ENCODE assay signal across 33 cellular contexts in genomic region chr5:7474821-7475403, GRCh38.
"Had no signal": no experiment of that assay in that cellular context is flagged by ENCODE, and none has a peak within 500 bp of the region (broad histone marks: within the 10 kb centered on the region; RNA-seq: fewer than 3 reads in every experiment).

No MANE protein-coding gene starts in this region.

- H3K27ac ChIP-seq: body of pancreas, epithelial cell of prostate, esophagus squamous epithelium, parathyroid adenoma, psoas muscle, sigmoid colon, stomach, suprapubic skin, tibial nerve had no signal

- H3K4me3 Mint-ChIP-seq: activated B cell treated with CpG ODN at 0.5 μM for 24 hours; activated CD8-positive, alpha-beta memory T cell treated with anti-CD3 and anti-CD28 coated beads, Interleukin-2, amount 10 ng/mL, durations not matched to agents 7 days and 5 days; activated CD8-positive, alpha-beta T cell treated with anti-CD3 and anti-CD28 coated beads, Interleukin-2, amount 10 ng/mL, durations not matched to agents 7 days and 5 days; activated naive CD8-positive, alpha-beta T cell; activated T-cell treated with anti-CD3 and anti-CD28 coated beads, Interleukin-2, amount 50 U/mL, for 72 hours; naive thymus-derived CD4-positive, alpha-beta T cell; neural crest cell; stimulated activated memory B cell treated with anti-CD40 and anti-IgM and Interleukin-4, amounts not matched to agents 10 μg/mL and 1 μg/mL and 100 μg/mL, for 72 hours; T-helper 1 cell treated with Interleukin-12 subunit alpha and Interleukin-12 subunit beta and Interleukin-4 antibody, amounts not matched to agents 30 μg/mL and 1 μg/mL, for 36 hours had no signal

- H3K4me1 Mint-ChIP-seq: activated B cell treated with CpG ODN at 0.5 μM for 24 hours; activated CD8-positive, alpha-beta memory T cell treated with anti-CD3 and anti-CD28 coated beads, Interleukin-2, amount 10 ng/mL, durations not matched to agents 7 days and 5 days; naive thymus-derived CD4-positive, alpha-beta T cell; neural crest cell; stimulated activated memory B cell treated with anti-CD40 and anti-IgM and Interleukin-4, amounts not matched to agents 10 μg/mL and 1 μg/mL and 100 μg/mL, for 72 hours had no signal

- H3K27me3 ChIP-seq: body of pancreas, esophagus squamous epithelium, sigmoid colon, stomach, suprapubic skin, tibial nerve had no signal

- H3K9me3 ChIP-seq: body of pancreas, esophagus squamous epithelium, suprapubic skin had no signal

- H3K4me3 ChIP-seq: body of pancreas, esophagus squamous epithelium, psoas muscle, sigmoid colon, stomach, suprapubic skin, tibial nerve had no signal

- H3K36me3 ChIP-seq: esophagus squamous epithelium, sigmoid colon, stomach, suprapubic skin, tibial nerve had no signal

- H3K4me1 ChIP-seq: body of pancreas, esophagus squamous epithelium, parathyroid adenoma, sigmoid colon, suprapubic skin, tibial nerve had no signal

- H3K36me3 Mint-ChIP-seq: activated CD8-positive, alpha-beta memory T cell treated with anti-CD3 and anti-CD28 coated beads, Interleukin-2, amount 10 ng/mL, durations not matched to agents 7 days and 5 days; activated naive CD8-positive, alpha-beta T cell; naive thymus-derived CD4-positive, alpha-beta T cell had no signal

- H3K9ac ChIP-seq: parathyroid adenoma had no signal

- H3K27ac Mint-ChIP-seq: activated B cell treated with CpG ODN at 0.5 μM for 24 hours; activated CD8-positive, alpha-beta memory T cell treated with anti-CD3 and anti-CD28 coated beads, Interleukin-2, amount 10 ng/mL, durations not matched to agents 7 days and 5 days; activated CD8-positive, alpha-beta T cell treated with anti-CD3 and anti-CD28 coated beads, Interleukin-2, amount 10 ng/mL, durations not matched to agents 7 days and 5 days; activated naive CD8-positive, alpha-beta T cell; activated T-cell treated with anti-CD3 and anti-CD28 coated beads, Interleukin-2, amount 50 U/mL, for 72 hours; naive thymus-derived CD4-positive, alpha-beta T cell; stimulated activated memory B cell treated with anti-CD40 and anti-IgM and Interleukin-4, amounts not matched to agents 10 μg/mL and 1 μg/mL and 100 μg/mL, for 72 hours; T-helper 1 cell treated with Interleukin-12 subunit alpha and Interleukin-12 subunit beta and Interleukin-4 antibody, amounts not matched to agents 30 μg/mL and 1 μg/mL, for 36 hours had no signal

- DNase-seq: activated B cell treated with CpG ODN at 0.5 μM for 24 hours; activated CD4-positive, alpha-beta T cell treated with anti-CD3 and anti-CD28 coated beads, Interleukin-2, amount 50 U/mL, for 1 hour; activated CD8-positive, alpha-beta memory T cell treated with anti-CD3 and anti-CD28 coated beads, Interleukin-2, amount 10 ng/mL, durations not matched to agents 7 days and 5 days; activated CD8-positive, alpha-beta T cell treated with anti-CD3 and anti-CD28 coated beads, Interleukin-2, amount 10 ng/mL, durations not matched to agents 7 days and 5 days; activated naive CD4-positive, alpha-beta T cell; activated T-cell treated with anti-CD3 and anti-CD28 coated beads, Interleukin-2, amount 50 U/mL, for 72 hours; anterior cingulate cortex; body of pancreas; dermis blood vessel endothelial cell; effector CD4-positive, alpha-beta T cell; esophagus squamous epithelium; foreskin melanocyte; left cardiac atrium; left ventricle myocardium superior; mammary epithelial cell; midbrain; naive thymus-derived CD4-positive, alpha-beta T cell; occipital lobe; psoas muscle; sigmoid colon; small intestine; stimulated activated CD4-positive, alpha-beta T cell treated with anti-CD3 and anti-CD28 coated beads, Interleukin-4, amount 100 ng/mL, for 4 hours; stimulated activated CD8-positive, alpha-beta memory T cell treated with anti-CD3 and anti-CD28 coated beads, Interleukin-4, amount 100 ng/mL, for 48 hours; stomach; T-helper 9 cell had no signal

- H3K79me2 ChIP-seq: parathyroid adenoma had no signal

- H3K27me3 Mint-ChIP-seq: activated B cell treated with CpG ODN at 0.5 μM for 24 hours; activated CD8-positive, alpha-beta memory T cell treated with anti-CD3 and anti-CD28 coated beads, Interleukin-2, amount 10 ng/mL, durations not matched to agents 7 days and 5 days; stimulated activated memory B cell treated with anti-CD40 and anti-IgM and Interleukin-4, amounts not matched to agents 10 μg/mL and 1 μg/mL and 100 μg/mL, for 72 hours had no signal
